8 cellular contexts compared by ENCODE assay signal in the genomic region with DNA sequence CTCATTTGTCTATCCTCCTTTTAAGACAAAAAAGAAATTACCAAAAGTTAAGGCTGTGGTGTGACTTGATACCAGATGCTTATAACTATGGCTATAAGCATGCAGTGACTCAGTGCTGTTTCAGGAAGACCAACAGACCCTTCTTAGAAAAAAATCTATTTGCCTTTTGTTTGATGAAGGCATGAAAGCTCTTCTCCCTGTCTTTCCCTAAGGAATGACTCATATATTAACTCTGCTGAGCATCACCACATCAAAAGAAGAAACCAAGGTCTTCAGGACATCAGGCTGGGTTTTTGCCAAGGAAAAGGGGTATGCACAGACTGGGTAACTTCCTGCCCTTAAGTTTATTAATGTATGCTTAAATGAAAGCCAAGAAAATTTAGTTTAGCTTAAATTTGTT. TPM values are rescaled to one million over a fixed set of nuclear protein-coding genes. Genes with fewer than 3 reads are reported as not detected.
DNase-seq lines count a peak whose midpoint lies in the region; ATAC-seq, FAIRE-seq and TF ChIP-seq lines count a peak whose summit lies in the region.

No MANE protein-coding gene starts in this region.

- H3K79me2 ChIP-seq in osteoblast (ENCODE audit: insufficient read depth, low read length): peaks cover 38% of the 10 kb centered on the region

- no peaks in the 10 kb centered on the region for H3K27me3 ChIP-seq in bronchial epithelial cell (ENCODE audit: control insufficient read depth, insufficient read depth, low read length)
- no peaks in the 10 kb centered on the region for H3K27me3 ChIP-seq in osteoblast (ENCODE audit: insufficient read depth, low read length)

- H2AFZ ChIP-seq in osteoblast (ENCODE audit: low read length): no peak overlapping the region

- H4K20me1 ChIP-seq in osteoblast (ENCODE audit: insufficient read depth, low read length): no peaks in the 10 kb centered on the region

- H3K4me1 ChIP-seq in osteoblast (ENCODE audit: insufficient read depth, low read length): peaks cover 52% of the 10 kb centered on the region

- peak overlapping the region; percentile 99 for H3K27ac ChIP-seq in osteoblast (ENCODE audit: low read depth, low read length)

- no peaks in the 10 kb centered on the region for H3K9me3 ChIP-seq in osteoblast (ENCODE audit: low read depth, low read length)

- no peak for FAIRE-seq in bronchial epithelial cell (lab: Jason Lieb, UNC)

- H3K36me3 ChIP-seq in bronchial epithelial cell (ENCODE audit: control insufficient read depth, insufficient read depth, low read length) (no peaks in the 10 kb centered on the region), osteoblast (ENCODE audit: insufficient read depth, low read length) (no peaks in the 10 kb centered on the region)

- ATAC-seq in GM21528 (IDR thresholded peaks at IDR 0.05; ENCODE audit: low FRiP score, unreplicated experiment) (no peak), HG02588 (IDR thresholded peaks at IDR 0.05; ENCODE audit: unreplicated experiment) (no peak)

- no peak for TF ChIP-seq CTCF in bronchial epithelial cell (IDR thresholded peaks at IDR 0.05; ENCODE audit: insufficient read depth, low read length, severe bottlenecking)
- no peak for TF ChIP-seq CTCF in osteoblast (IDR thresholded peaks at IDR 0.05; ENCODE audit: extremely low read depth, low read depth, low read length)

- H3K4me2 ChIP-seq in osteoblast (ENCODE audit: insufficient read depth, low read length): peak overlapping the region; percentile 82

- no peak overlapping the region for H3K4me3 ChIP-seq in bronchial epithelial cell (ENCODE audit: low read depth, low read length)
- peak overlapping the region; percentile 46 for H3K4me3 ChIP-seq in osteoblast (ENCODE audit: insufficient read depth, low read length)

- DNase-seq in Daoy (ENCODE audit: low read depth) (peak; percentile 93), bronchial epithelial cell (ENCODE audit: low read depth) (peak; percentile 98), osteoblast (ENCODE audit: insufficient read length, low spot score, missing footprints) (peak; percentile 9), cerebellum (ENCODE audit: low spot score) (no peak), GDM1 (lab: John Stamatoyannopoulos, UW) (no peak)

TF ChIP-seq in PFSK-1, 5 proteins besides CTCF, POLR2A, EP300 and RAD21:
- TF ChIP-seq FOXP2 (optimal IDR thresholded peaks at IDR 0.05; ENCODE audit: borderline replicate concordance, extremely low read depth, extremely low read length, insufficient read depth) (no peak), TAF1 (IDR thresholded peaks at IDR 0.05; ENCODE audit: borderline replicate concordance, insufficient read depth, low read length) (no peak; the same call in 1 of the 2 replicates), POLR2AphosphoS5 (IDR thresholded peaks at IDR 0.05; ENCODE audit: low read depth, low read length) (peak; percentile 58), SIN3A (IDR thresholded peaks at IDR 0.05; ENCODE audit: borderline replicate concordance, insufficient read depth, low read length) (peak; percentile 53; the same call in 1 of the 2 replicates)
- TF ChIP-seq, protein P1, sequence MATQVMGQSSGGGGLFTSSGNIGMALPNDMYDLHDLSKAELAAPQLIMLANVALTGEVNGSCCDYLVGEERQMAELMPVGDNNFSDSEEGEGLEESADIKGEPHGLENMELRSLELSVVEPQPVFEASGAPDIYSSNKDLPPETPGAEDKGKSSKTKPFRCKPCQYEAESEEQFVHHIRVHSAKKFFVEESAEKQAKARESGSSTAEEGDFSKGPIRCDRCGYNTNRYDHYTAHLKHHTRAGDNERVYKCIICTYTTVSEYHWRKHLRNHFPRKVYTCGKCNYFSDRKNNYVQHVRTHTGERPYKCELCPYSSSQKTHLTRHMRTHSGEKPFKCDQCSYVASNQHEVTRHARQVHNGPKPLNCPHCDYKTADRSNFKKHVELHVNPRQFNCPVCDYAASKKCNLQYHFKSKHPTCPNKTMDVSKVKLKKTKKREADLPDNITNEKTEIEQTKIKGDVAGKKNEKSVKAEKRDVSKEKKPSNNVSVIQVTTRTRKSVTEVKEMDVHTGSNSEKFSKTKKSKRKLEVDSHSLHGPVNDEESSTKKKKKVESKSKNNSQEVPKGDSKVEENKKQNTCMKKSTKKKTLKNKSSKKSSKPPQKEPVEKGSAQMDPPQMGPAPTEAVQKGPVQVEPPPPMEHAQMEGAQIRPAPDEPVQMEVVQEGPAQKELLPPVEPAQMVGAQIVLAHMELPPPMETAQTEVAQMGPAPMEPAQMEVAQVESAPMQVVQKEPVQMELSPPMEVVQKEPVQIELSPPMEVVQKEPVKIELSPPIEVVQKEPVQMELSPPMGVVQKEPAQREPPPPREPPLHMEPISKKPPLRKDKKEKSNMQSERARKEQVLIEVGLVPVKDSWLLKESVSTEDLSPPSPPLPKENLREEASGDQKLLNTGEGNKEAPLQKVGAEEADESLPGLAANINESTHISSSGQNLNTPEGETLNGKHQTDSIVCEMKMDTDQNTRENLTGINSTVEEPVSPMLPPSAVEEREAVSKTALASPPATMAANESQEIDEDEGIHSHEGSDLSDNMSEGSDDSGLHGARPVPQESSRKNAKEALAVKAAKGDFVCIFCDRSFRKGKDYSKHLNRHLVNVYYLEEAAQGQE (IDR thresholded peaks at IDR 0.05; ENCODE audit: insufficient read depth in 1 of 2, low read depth in 2 of 2, low read length in 2 of 2): peak in 1 of 2 experiments; percentile 63; a peak in 1 of 4 replicates

RNA-seq across cellular contexts. Expression of gene VMP1, which starts 47.1 kb away (rescaled TPM):
- total RNA-seq in Daoy (2014; rRNA removed; shearing (Covaris generic)): 172 and 212 TPM in 2 replicates
- polyA plus RNA-seq in PFSK-1 (2012; ENCODE audit: insufficient read length, low read depth): 41.4 TPM
- total RNA-seq in bronchial epithelial cell (120 and 141 TPM in 2 replicates), osteoblast (415 and 445 TPM in 2 replicates), cerebellum (153 TPM)

RNA-seq across cellular contexts. Expression of gene PTRH2, which starts 47.3 kb away (rescaled TPM):
- 28.3 and 39.1 TPM in 2 replicates for total RNA-seq in Daoy (2014; rRNA removed; shearing (Covaris generic))
- 34.5 TPM for polyA plus RNA-seq in PFSK-1 (2012; ENCODE audit: insufficient read length, low read depth)
- 34.0 and 37.4 TPM in 2 replicates for total RNA-seq in bronchial epithelial cell
- total RNA-seq in osteoblast: 8.0 and 14.7 TPM in 2 replicates
- total RNA-seq in cerebellum: 13.8 TPM

Comparison
In these comparisons a context has a peak if more than half of its experiments do, and no peak if none do; other contexts are left out.
1. DNase-seq: peak in Daoy (single experiment), bronchial epithelial cell (single experiment) and osteoblast (single experiment); none in cerebellum (single experiment) and GDM1 (single experiment).